In genomic region chr1:10195570-10195969, GRCh38 we compare ENCODE assay signal across 1 cellular context.
TF ChIP-seq lines count a peak whose summit lies in the region.

No MANE protein-coding gene starts in this region.

TF ChIP-seq in HepG2, 621 proteins besides CTCF, POLR2A, EP300 and RAD21 (continued from another document):
- no peak for TF ChIP-seq RERE (CRISPR knock-in tag; IDR thresholded peaks at IDR 0.05; ENCODE audit: low read depth)
